In the genomic region with DNA sequence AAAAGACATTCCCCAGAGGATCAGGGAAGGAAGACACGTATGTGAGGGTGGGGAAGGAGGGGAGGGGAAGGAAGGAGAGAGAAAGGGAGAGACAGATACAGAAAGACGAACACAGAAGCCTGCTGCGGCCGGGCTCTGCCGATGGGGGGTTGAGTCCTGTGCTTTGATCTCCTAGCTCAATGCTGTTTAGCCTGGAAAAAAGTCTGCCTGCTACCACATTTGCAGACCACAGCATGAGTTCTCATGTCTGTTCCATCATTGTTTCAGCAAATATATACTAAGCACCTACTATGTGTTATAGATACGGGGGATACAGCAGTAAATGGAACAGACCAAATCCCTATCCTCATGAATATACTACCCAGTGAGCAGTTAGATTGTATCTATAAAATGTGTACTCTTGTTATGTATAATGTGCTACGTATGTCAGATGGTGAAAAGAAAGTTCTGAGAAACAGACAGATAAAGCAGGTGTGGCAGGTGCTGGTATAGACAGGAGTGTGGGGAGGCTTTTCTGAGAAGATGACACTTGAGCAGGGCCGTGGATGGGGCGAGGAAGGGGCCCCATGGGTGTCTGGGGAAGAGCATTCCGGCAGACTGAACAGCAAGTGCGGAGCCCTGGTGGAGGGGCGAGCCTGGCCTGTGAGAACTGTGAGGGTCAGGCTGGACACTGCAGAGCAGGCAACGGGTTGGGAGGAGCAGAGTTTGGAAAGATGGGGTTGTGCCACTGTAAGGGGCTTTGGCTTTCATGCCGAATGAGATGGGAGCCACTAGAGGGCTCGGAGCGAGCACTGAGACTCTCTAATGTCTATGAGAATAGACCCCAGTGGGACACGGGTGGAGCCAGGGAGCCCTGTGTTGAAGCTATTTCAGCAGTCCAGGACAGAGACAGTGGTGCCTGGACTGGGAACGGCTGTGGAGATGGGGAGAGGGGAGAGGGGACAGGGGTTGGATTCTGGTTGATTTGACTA, we compare ENCODE assay signal across 3 cellular contexts.
A peak's percentile ranks its signal among the peaks of the same experiment; 100 is the strongest.
TF ChIP-seq lines count a peak whose summit lies in the region.

No MANE protein-coding gene starts in this region.

TF ChIP-seq in SK-N-SH, 30 proteins besides CTCF, POLR2A, EP300 and RAD21:
- TF ChIP-seq CHD2 (IDR thresholded peaks at IDR 0.05; ENCODE audit: low read length, partially characterized antibody) (no peak), EZH2phosphoT487 (IDR thresholded peaks at IDR 0.05; ENCODE audit: borderline replicate concordance, low read depth) (no peak), SIN3A (IDR thresholded peaks at IDR 0.05; ENCODE audit: borderline replicate concordance, low read depth, low read length) (no peak), FOXM1 (IDR thresholded peaks at IDR 0.05; ENCODE audit: low read depth) (no peak), RCOR1 (IDR thresholded peaks at IDR 0.05; ENCODE audit: low read length) (no peak), FOXJ3 (CRISPR knock-in tag; IDR thresholded peaks at IDR 0.05) (no peak), GABPA (IDR thresholded peaks at IDR 0.05; ENCODE audit: low read depth) (no peak), MEF2A (IDR thresholded peaks at IDR 0.05; ENCODE audit: borderline replicate concordance, low read depth) (no peak), TAF1 (IDR thresholded peaks at IDR 0.05; ENCODE audit: borderline replicate concordance, low read depth, low read length) (no peak), GATA2 (CRISPR knock-in tag; IDR thresholded peaks at IDR 0.05) (no peak), NRF1 (IDR thresholded peaks at IDR 0.05; ENCODE audit: low read depth, low read length) (no peak), TCF12 (IDR thresholded peaks at IDR 0.05) (no peak), JUND (IDR thresholded peaks at IDR 0.05) (no peak), YY1 (IDR thresholded peaks at IDR 0.05; ENCODE audit: low read depth) (no peak)
- TF ChIP-seq, protein P1, sequence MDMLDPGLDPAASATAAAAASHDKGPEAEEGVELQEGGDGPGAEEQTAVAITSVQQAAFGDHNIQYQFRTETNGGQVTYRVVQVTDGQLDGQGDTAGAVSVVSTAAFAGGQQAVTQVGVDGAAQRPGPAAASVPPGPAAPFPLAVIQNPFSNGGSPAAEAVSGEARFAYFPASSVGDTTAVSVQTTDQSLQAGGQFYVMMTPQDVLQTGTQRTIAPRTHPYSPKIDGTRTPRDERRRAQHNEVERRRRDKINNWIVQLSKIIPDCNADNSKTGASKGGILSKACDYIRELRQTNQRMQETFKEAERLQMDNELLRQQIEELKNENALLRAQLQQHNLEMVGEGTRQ (IDR thresholded peaks at IDR 0.05; ENCODE audit: borderline replicate concordance, low read depth, low read length) = no peak
- TF ChIP-seq, protein P2, sequence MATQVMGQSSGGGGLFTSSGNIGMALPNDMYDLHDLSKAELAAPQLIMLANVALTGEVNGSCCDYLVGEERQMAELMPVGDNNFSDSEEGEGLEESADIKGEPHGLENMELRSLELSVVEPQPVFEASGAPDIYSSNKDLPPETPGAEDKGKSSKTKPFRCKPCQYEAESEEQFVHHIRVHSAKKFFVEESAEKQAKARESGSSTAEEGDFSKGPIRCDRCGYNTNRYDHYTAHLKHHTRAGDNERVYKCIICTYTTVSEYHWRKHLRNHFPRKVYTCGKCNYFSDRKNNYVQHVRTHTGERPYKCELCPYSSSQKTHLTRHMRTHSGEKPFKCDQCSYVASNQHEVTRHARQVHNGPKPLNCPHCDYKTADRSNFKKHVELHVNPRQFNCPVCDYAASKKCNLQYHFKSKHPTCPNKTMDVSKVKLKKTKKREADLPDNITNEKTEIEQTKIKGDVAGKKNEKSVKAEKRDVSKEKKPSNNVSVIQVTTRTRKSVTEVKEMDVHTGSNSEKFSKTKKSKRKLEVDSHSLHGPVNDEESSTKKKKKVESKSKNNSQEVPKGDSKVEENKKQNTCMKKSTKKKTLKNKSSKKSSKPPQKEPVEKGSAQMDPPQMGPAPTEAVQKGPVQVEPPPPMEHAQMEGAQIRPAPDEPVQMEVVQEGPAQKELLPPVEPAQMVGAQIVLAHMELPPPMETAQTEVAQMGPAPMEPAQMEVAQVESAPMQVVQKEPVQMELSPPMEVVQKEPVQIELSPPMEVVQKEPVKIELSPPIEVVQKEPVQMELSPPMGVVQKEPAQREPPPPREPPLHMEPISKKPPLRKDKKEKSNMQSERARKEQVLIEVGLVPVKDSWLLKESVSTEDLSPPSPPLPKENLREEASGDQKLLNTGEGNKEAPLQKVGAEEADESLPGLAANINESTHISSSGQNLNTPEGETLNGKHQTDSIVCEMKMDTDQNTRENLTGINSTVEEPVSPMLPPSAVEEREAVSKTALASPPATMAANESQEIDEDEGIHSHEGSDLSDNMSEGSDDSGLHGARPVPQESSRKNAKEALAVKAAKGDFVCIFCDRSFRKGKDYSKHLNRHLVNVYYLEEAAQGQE (IDR thresholded peaks at IDR 0.05; ENCODE audit: low read depth, low read length) = no peak

TF ChIP-seq in SK-N-SH treated with all-trans-retinoic acid at 6 μM for 48 hours, 23 proteins besides CTCF, POLR2A, EP300 and RAD21:
- TF ChIP-seq ESRRG (CRISPR knock-in tag; IDR thresholded peaks at IDR 0.05) (no peak), ZFP30 (CRISPR knock-in tag; IDR thresholded peaks at IDR 0.05) (no peak)

TF ChIP-seq in K562, 482 proteins besides CTCF, POLR2A, EP300 and RAD21:
- TF ChIP-seq ZKSCAN1 (IDR thresholded peaks at IDR 0.05; ENCODE audit: low read depth, low read length) (0 out of 2 replicates have a peak, but pooled peaks have one; percentile 42), ZNF274 (IDR thresholded peaks at IDR 0.05; ENCODE audit: borderline replicate concordance, low read depth, low read length) (peak; percentile 74; the same call in 1 of the 2 replicates)
- TF ChIP-seq, protein P3, sequence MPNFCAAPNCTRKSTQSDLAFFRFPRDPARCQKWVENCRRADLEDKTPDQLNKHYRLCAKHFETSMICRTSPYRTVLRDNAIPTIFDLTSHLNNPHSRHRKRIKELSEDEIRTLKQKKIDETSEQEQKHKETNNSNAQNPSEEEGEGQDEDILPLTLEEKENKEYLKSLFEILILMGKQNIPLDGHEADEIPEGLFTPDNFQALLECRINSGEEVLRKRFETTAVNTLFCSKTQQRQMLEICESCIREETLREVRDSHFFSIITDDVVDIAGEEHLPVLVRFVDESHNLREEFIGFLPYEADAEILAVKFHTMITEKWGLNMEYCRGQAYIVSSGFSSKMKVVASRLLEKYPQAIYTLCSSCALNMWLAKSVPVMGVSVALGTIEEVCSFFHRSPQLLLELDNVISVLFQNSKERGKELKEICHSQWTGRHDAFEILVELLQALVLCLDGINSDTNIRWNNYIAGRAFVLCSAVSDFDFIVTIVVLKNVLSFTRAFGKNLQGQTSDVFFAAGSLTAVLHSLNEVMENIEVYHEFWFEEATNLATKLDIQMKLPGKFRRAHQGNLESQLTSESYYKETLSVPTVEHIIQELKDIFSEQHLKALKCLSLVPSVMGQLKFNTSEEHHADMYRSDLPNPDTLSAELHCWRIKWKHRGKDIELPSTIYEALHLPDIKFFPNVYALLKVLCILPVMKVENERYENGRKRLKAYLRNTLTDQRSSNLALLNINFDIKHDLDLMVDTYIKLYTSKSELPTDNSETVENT (CRISPR knock-in tag; IDR thresholded peaks at IDR 0.05) = no peak
- TF ChIP-seq, protein P4, sequence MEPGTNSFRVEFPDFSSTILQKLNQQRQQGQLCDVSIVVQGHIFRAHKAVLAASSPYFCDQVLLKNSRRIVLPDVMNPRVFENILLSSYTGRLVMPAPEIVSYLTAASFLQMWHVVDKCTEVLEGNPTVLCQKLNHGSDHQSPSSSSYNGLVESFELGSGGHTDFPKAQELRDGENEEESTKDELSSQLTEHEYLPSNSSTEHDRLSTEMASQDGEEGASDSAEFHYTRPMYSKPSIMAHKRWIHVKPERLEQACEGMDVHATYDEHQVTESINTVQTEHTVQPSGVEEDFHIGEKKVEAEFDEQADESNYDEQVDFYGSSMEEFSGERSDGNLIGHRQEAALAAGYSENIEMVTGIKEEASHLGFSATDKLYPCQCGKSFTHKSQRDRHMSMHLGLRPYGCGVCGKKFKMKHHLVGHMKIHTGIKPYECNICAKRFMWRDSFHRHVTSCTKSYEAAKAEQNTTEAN (CRISPR knock-in tag; IDR thresholded peaks at IDR 0.05) = no peak
- TF ChIP-seq, protein P5, sequence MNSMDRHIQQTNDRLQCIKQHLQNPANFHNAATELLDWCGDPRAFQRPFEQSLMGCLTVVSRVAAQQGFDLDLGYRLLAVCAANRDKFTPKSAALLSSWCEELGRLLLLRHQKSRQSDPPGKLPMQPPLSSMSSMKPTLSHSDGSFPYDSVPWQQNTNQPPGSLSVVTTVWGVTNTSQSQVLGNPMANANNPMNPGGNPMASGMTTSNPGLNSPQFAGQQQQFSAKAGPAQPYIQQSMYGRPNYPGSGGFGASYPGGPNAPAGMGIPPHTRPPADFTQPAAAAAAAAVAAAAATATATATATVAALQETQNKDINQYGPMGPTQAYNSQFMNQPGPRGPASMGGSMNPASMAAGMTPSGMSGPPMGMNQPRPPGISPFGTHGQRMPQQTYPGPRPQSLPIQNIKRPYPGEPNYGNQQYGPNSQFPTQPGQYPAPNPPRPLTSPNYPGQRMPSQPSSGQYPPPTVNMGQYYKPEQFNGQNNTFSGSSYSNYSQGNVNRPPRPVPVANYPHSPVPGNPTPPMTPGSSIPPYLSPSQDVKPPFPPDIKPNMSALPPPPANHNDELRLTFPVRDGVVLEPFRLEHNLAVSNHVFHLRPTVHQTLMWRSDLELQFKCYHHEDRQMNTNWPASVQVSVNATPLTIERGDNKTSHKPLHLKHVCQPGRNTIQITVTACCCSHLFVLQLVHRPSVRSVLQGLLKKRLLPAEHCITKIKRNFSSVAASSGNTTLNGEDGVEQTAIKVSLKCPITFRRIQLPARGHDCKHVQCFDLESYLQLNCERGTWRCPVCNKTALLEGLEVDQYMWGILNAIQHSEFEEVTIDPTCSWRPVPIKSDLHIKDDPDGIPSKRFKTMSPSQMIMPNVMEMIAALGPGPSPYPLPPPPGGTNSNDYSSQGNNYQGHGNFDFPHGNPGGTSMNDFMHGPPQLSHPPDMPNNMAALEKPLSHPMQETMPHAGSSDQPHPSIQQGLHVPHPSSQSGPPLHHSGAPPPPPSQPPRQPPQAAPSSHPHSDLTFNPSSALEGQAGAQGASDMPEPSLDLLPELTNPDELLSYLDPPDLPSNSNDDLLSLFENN (IDR thresholded peaks at IDR 0.05; ENCODE audit: low read depth in 2 of 2, low read length in 2 of 2) = no peak
